In the genomic region with DNA sequence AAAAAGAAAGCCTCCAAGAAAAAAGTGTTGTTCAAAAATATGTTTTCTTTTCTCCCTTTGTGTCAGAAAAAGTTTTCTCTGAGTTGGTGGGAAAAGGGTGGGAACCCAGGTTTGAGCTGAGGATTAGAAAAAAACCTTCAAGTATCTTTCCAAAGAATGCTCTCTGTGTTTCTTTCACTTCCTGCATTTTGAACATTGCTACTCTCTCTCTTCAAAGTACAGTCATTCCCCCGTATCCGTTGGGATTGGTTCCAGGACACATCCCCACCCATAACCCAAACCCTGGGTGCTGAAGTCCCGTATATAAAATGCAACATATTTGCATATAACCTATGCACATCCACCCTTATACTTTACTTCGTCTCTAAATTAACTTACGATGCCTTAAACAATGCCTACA, we compare ENCODE assay signal across 11 cellular contexts.
DNase-seq lines count a peak whose midpoint lies in the region; ATAC-seq and TF ChIP-seq lines count a peak whose summit lies in the region.
"Had no signal": no experiment of that assay in that cellular context is flagged by ENCODE, and none has a peak within 500 bp of the region (broad histone marks: within the 10 kb centered on the region; RNA-seq: fewer than 3 reads in every experiment).

No MANE protein-coding gene starts in this region.

- H3K36me3 Mint-ChIP-seq in brain = no peaks in the 10 kb centered on the region
- H3K36me3 Mint-ChIP-seq in activated CD4-positive, alpha-beta T cell treated with anti-CD3 and anti-CD28 coated beads, Interleukin-2, amount 10 ng/mL, durations not matched to agents 24 days and 14 days (ENCODE audit: low read depth) = no peaks in the 10 kb centered on the region

- H3K27me3 Mint-ChIP-seq in brain = no peaks in the 10 kb centered on the region
- H3K27me3 Mint-ChIP-seq in activated CD4-positive, alpha-beta T cell treated with anti-CD3 and anti-CD28 coated beads, Interleukin-2, amount 10 ng/mL, durations not matched to agents 24 days and 14 days = peaks cover 65% of the 10 kb centered on the region

- no peak for TF ChIP-seq POLR2A in suprapubic skin (IDR thresholded peaks at IDR 0.05)

- TF ChIP-seq CTCF in brain (conservative IDR thresholded peaks at IDR 0.05) (no peak), suprapubic skin (IDR thresholded peaks at IDR 0.05) (no peak)

- 77% methylated on average over 5 of the region's 5 CpGs for WGBS in HUES64
- WGBS in suprapubic skin = 44% methylated on average over 5 of the region's 5 CpGs

- peak overlapping the region; percentile 65 for H3K4me3 ChIP-seq in HUES64 (ENCODE audit: low read length)
- peak overlapping the region; percentile 64 for H3K4me3 ChIP-seq in suprapubic skin

- no peak overlapping the region for H3K27ac ChIP-seq in HUES64 (ENCODE audit: low read depth, low read length)
- peak overlapping the region; percentile 81 for H3K27ac ChIP-seq in suprapubic skin

- peaks cover 84% of the 10 kb centered on the region for H3K4me1 Mint-ChIP-seq in brain
- H3K4me1 Mint-ChIP-seq in activated CD4-positive, alpha-beta T cell treated with anti-CD3 and anti-CD28 coated beads, Interleukin-2, amount 10 ng/mL, durations not matched to agents 24 days and 14 days = peaks cover 19% of the 10 kb centered on the region

- intact Hi-C loops in activated CD4-positive, alpha-beta T cell treated with anti-CD3 and anti-CD28 coated beads, Interleukin-2, amount 10 ng/mL, durations not matched to agents 24 days and 14 days (cut with micrococcal nuclease) = loop anchor here (10.0 kb wide), 1 partner anchor 181 kb away; a partner anchor contains a TSS

- peak overlapping the region; percentile 45 to 90 (median 89) for H3K4me3 Mint-ChIP-seq in brain
- no peak overlapping the region for H3K4me3 Mint-ChIP-seq in activated CD4-positive, alpha-beta T cell treated with anti-CD3 and anti-CD28 coated beads, Interleukin-2, amount 10 ng/mL, durations not matched to agents 24 days and 14 days

- no peak for TF ChIP-seq EP300 in suprapubic skin (IDR thresholded peaks at IDR 0.05)

- H3K4me1 ChIP-seq in HUES64 (ENCODE audit: insufficient read depth, low read length) = peaks cover 35% of the 10 kb centered on the region
- H3K4me1 ChIP-seq in suprapubic skin = peaks cover 67% of the 10 kb centered on the region

- H3K36me3 ChIP-seq in HUES64 (ENCODE audit: insufficient read depth, low read length) (no peaks in the 10 kb centered on the region), suprapubic skin (no peaks in the 10 kb centered on the region)

- ATAC-seq in HG03280 (IDR thresholded peaks at IDR 0.05; ENCODE audit: unreplicated experiment) = no peak
- ATAC-seq: naive thymus-derived CD4-positive, alpha-beta T cell had no signal

- H3K27me3 ChIP-seq in HUES64 (ENCODE audit: insufficient read depth, low read length) (peaks cover 65% of the 10 kb centered on the region), suprapubic skin (no peaks in the 10 kb centered on the region)

- peak overlapping the region; percentile 86; the same call in 1 of the 2 replicates for H3K9ac ChIP-seq in HUES64 (ENCODE audit: low read depth, low read length)

- H3K9me3 ChIP-seq in HUES64 (ENCODE audit: insufficient read depth, low read depth, low read length) (no peaks in the 10 kb centered on the region), suprapubic skin (no peaks in the 10 kb centered on the region)

- peak overlapping the region; percentile 91 to 100 (median 98) for H3K27ac Mint-ChIP-seq in brain
- no peak overlapping the region for H3K27ac Mint-ChIP-seq in activated CD4-positive, alpha-beta T cell treated with anti-CD3 and anti-CD28 coated beads, Interleukin-2, amount 10 ng/mL, durations not matched to agents 24 days and 14 days
- H3K27ac Mint-ChIP-seq: activated CD4-positive, alpha-beta T cell treated with anti-CD3 and anti-CD28 coated beads, Interleukin-2, amount 10 ng/mL, durations not matched to agents 7 days and 5 days; naive thymus-derived CD4-positive, alpha-beta T cell had no signal

- DNase-seq in medulla oblongata (ENCODE audit: extremely low spot score) (peak; percentile 47), suprapubic skin (ENCODE audit: low spot score in 2 of 2) (no peak), NCI-H2081 (lab: John Stamatoyannopoulos, UW) (no peak)
- no peak for DNase-seq in stimulated activated CD4-positive, alpha-beta T cell treated with anti-CD3 and anti-CD28 coated beads, Interleukin-4, amount 100 ng/mL, for 24 hours
- no peak for DNase-seq in activated CD4-positive, alpha-beta T cell treated with anti-CD3 and anti-CD28 coated beads, Interleukin-2, amount 10 ng/mL, durations not matched to agents 24 days and 14 days
- DNase-seq: activated CD4-positive, alpha-beta T cell treated with anti-CD3 and anti-CD28 coated beads, Interleukin-2, amount 10 ng/mL, durations not matched to agents 7 days and 5 days; activated naive CD4-positive, alpha-beta T cell treated with anti-CD3 and anti-CD28 coated beads, Interleukin-2, amount 50 U/mL, for 16 hours; naive thymus-derived CD4-positive, alpha-beta T cell had no signal

- no peaks in the 10 kb centered on the region for H3K9me3 Mint-ChIP-seq in brain
- H3K9me3 Mint-ChIP-seq in activated CD4-positive, alpha-beta T cell treated with anti-CD3 and anti-CD28 coated beads, Interleukin-2, amount 10 ng/mL, durations not matched to agents 24 days and 14 days = no peaks in the 10 kb centered on the region
- H3K9me3 Mint-ChIP-seq: activated CD4-positive, alpha-beta T cell treated with anti-CD3 and anti-CD28 coated beads, Interleukin-2, amount 10 ng/mL, durations not matched to agents 7 days and 5 days had no signal
